ENCODE assay signal across 15 cellular contexts in genomic region chr11:97537407-97538150, GRCh38.
DNase-seq lines count a peak whose midpoint lies in the region; ATAC-seq and TF ChIP-seq lines count a peak whose summit lies in the region.
"Had no signal": no experiment of that assay in that cellular context is flagged by ENCODE, and none has a peak within 500 bp of the region (broad histone marks: within the 10 kb centered on the region; RNA-seq: fewer than 3 reads in every experiment).

No MANE protein-coding gene starts in this region.

- H3K4me1 Mint-ChIP-seq in chondrocyte (ENCODE audit: low read depth) (no peaks in the 10 kb centered on the region), nephron progenitor cell (no peaks in the 10 kb centered on the region)
- H3K4me1 Mint-ChIP-seq: CD14-positive monocyte had no signal

- H3K4me3 Mint-ChIP-seq in chondrocyte (ENCODE audit: unreplicated experiment) (no peak overlapping the region), nephron progenitor cell (no peak overlapping the region)
- H3K4me3 Mint-ChIP-seq: CD14-positive monocyte had no signal

- ATAC-seq in GM21723 (IDR thresholded peaks at IDR 0.05; ENCODE audit: unreplicated experiment), result no peak
- ATAC-seq: HCT116 had no signal

- H3K9me3 Mint-ChIP-seq in chondrocyte (ENCODE audit: low read depth) (peaks cover 12% of the 10 kb centered on the region), nephron progenitor cell (peaks cover 17% of the 10 kb centered on the region)

- H3K27me3 Mint-ChIP-seq in chondrocyte (ENCODE audit: low read depth) (peaks cover 5% of the 10 kb centered on the region), nephron progenitor cell (ENCODE audit: low read depth, poor library complexity) (peaks cover 5% of the 10 kb centered on the region)

- peak; percentile 57 for DNase-seq in activated effector memory CD4-positive, alpha-beta T cell treated with anti-CD3 and anti-CD28 coated beads, Interleukin-2, amount 50 U/mL, for 16 hours
- DNase-seq in activated effector memory CD4-positive, alpha-beta T cell treated with Interleukin-2 at 50 U/mL for 16 hours, result no peak
- peak; percentile 49 for DNase-seq in NCI-H146 treated with DMSO at 0.1 percent for 48 hours (lab: John Stamatoyannopoulos, UW; ENCODE audit: unreplicated experiment)
- peak; percentile 58 for DNase-seq in chondrocyte (ENCODE audit: low spot score)
- DNase-seq in nephron progenitor cell, result peak; percentile 2
- DNase-seq in SHP77 treated with DMSO at 0.1 percent for 48 hours (lab: John Stamatoyannopoulos, UW), result no peak
- DNase-seq in GM19240 (ENCODE audit: insufficient read length, low spot score), result no peak
- DNase-seq: 8988T, COR-L47, DMS 273 treated with DMSO at 0.1 percent for 48 hours, NCI-H1417 treated with DMSO at 0.1 percent for 48 hours, NCI-H2029 had no signal

- TF ChIP-seq CTCF in chondrocyte (IDR thresholded peaks at IDR 0.05) (no peak), nephron progenitor cell (IDR thresholded peaks at IDR 0.05) (no peak)

- H3K36me3 Mint-ChIP-seq in chondrocyte (ENCODE audit: low read depth) (no peaks in the 10 kb centered on the region), nephron progenitor cell (ENCODE audit: low read depth) (no peaks in the 10 kb centered on the region)
- H3K36me3 Mint-ChIP-seq: CD14-positive monocyte had no signal

- H3K27ac Mint-ChIP-seq in chondrocyte (ENCODE audit: unreplicated experiment) (no peak overlapping the region), nephron progenitor cell (no peak overlapping the region)
- H3K27ac Mint-ChIP-seq: CD14-positive monocyte had no signal

Comparison
In these comparisons a context has a peak if more than half of its experiments do, and no peak if none do; other contexts are left out.
1. DNase-seq: peak in activated effector memory CD4-positive, alpha-beta T cell treated with anti-CD3 and anti-CD28 coated beads, Interleukin-2, amount 50 U/mL, for 16 hours (single experiment), NCI-H146 treated with DMSO at 0.1 percent for 48 hours (single experiment), chondrocyte (single experiment) and nephron progenitor cell (single experiment); none in activated effector memory CD4-positive, alpha-beta T cell treated with Interleukin-2 at 50 U/mL for 16 hours (single experiment), SHP77 treated with DMSO at 0.1 percent for 48 hours (single experiment) and GM19240 (single experiment).